ENCODE assay signal across 24 cellular contexts in genomic region chr14:23173039-23173438, GRCh38. TPM values are rescaled to one million over a fixed set of nuclear protein-coding genes. Genes with fewer than 3 reads are reported as not detected.
A peak's percentile ranks its signal among the peaks of the same experiment; 100 is the strongest.
DNase-seq lines count a peak whose midpoint lies in the region; ATAC-seq, FAIRE-seq and TF ChIP-seq lines count a peak whose summit lies in the region.
"Had no signal": no experiment of that assay in that cellular context is flagged by ENCODE, and none has a peak within 500 bp of the region (broad histone marks: within the 10 kb centered on the region; RNA-seq: fewer than 3 reads in every experiment).

No MANE protein-coding gene starts in this region.

- peaks cover 87% of the 10 kb centered on the region for H3K4me1 Mint-ChIP-seq in dendritic cell treated with granulocyte-macrophage colony-stimulating factor and Interleukin-4, amounts not matched to agents 40 ng/mL and 50 ng/mL, for 4 days (ENCODE audit: low read depth)
- no peaks in the 10 kb centered on the region for H3K4me1 Mint-ChIP-seq in effector memory CD8-positive, alpha-beta T cell (ENCODE audit: low read depth in 2 of 2)
- H3K4me1 Mint-ChIP-seq: CD4-positive, CD25-positive, alpha-beta regulatory T cell; natural killer cell had no signal

- no peaks in the 10 kb centered on the region for H3K9me3 Mint-ChIP-seq in dendritic cell treated with granulocyte-macrophage colony-stimulating factor and Interleukin-4, amounts not matched to agents 40 ng/mL and 50 ng/mL, for 4 days
- no peaks in the 10 kb centered on the region for H3K9me3 Mint-ChIP-seq in effector memory CD8-positive, alpha-beta T cell
- H3K9me3 Mint-ChIP-seq: CD4-positive, CD25-positive, alpha-beta regulatory T cell; natural killer cell had no signal

- no peak overlapping the region for H3K4me3 Mint-ChIP-seq in dendritic cell treated with granulocyte-macrophage colony-stimulating factor and Interleukin-4, amounts not matched to agents 40 ng/mL and 50 ng/mL, for 4 days
- no peak overlapping the region for H3K4me3 Mint-ChIP-seq in effector memory CD8-positive, alpha-beta T cell
- H3K4me3 Mint-ChIP-seq: CD4-positive, CD25-positive, alpha-beta regulatory T cell; natural killer cell had no signal

- H3K27me3 Mint-ChIP-seq in dendritic cell treated with granulocyte-macrophage colony-stimulating factor and Interleukin-4, amounts not matched to agents 40 ng/mL and 50 ng/mL, for 4 days = no peaks in the 10 kb centered on the region
- peaks cover 57 to 60% of the 10 kb centered on the region in 2 donors for H3K27me3 Mint-ChIP-seq in effector memory CD8-positive, alpha-beta T cell
- H3K27me3 Mint-ChIP-seq: progenitor cell of endocrine pancreas had no signal

- no peaks in the 10 kb centered on the region for H3K36me3 ChIP-seq in mucosa of descending colon (ENCODE audit: low read depth)
- H3K36me3 ChIP-seq: Peyer's patch, tibial artery had no signal

- DNase-seq in Ammon's horn (ENCODE audit: low spot score) (peak; percentile 59), NOMO-1 (lab: John Stamatoyannopoulos, UW; ENCODE audit: unreplicated experiment in 2 of 2) (peak; percentile 53 to 94), mucosa of descending colon (no peak), DMS53 (lab: John Stamatoyannopoulos, UW) (no peak), frontal cortex (ENCODE audit: low spot score in 2 of 2) (no peak)
- DNase-seq in effector memory CD8-positive, alpha-beta T cell = no peak
- DNase-seq: ACHN; activated CD4-positive, alpha-beta T cell treated with anti-CD3 and anti-CD28 coated beads, Interleukin-2, amount 50 U/mL, for 4 hours; activated naive CD4-positive, alpha-beta T cell treated with anti-CD3 and anti-CD28 coated beads, Interleukin-2, amount 50 U/mL, for 16 hours; activated T-cell treated with anti-CD3 and anti-CD28 coated beads, Interleukin-2, amount 50 U/mL, for 1 hour; CD4-positive, CD25-positive, alpha-beta regulatory T cell; foreskin melanocyte; GM23248; natural killer cell; NCI-H1417 treated with DMSO at 0.1 percent for 48 hours; NCI-H526 treated with DMSO at 0.1 percent for 48 hours; Peyer's patch; stimulated activated CD8-positive, alpha-beta memory T cell treated with anti-CD3 and anti-CD28 coated beads, Interleukin-4, amount 100 ng/mL, for 48 hours; tibial artery had no signal

- H3K4me1 ChIP-seq in mucosa of descending colon (ENCODE audit: low read depth) = peaks cover 18% of the 10 kb centered on the region

- no peaks in the 10 kb centered on the region for H3K9me3 ChIP-seq in mucosa of descending colon
- H3K9me3 ChIP-seq: Peyer's patch, tibial artery had no signal

- H3K36me3 Mint-ChIP-seq in dendritic cell treated with granulocyte-macrophage colony-stimulating factor and Interleukin-4, amounts not matched to agents 40 ng/mL and 50 ng/mL, for 4 days (ENCODE audit: low read depth) = peaks cover 77% of the 10 kb centered on the region
- H3K36me3 Mint-ChIP-seq in effector memory CD8-positive, alpha-beta T cell (ENCODE audit: insufficient read depth) = no peaks in the 10 kb centered on the region
- H3K36me3 Mint-ChIP-seq: CD4-positive, CD25-positive, alpha-beta regulatory T cell; natural killer cell had no signal

- TF ChIP-seq CTCF in mucosa of descending colon (IDR thresholded peaks at IDR 0.05) = no peak

- intact Hi-C loops in dendritic cell treated with granulocyte-macrophage colony-stimulating factor and Interleukin-4, amounts not matched to agents 40 ng/mL and 50 ng/mL, for 4 days (cut with micrococcal nuclease) = no loop called here
- intact Hi-C loops in mucosa of descending colon (cut with DNase I, micrococcal nuclease) = no loop called here

- peak overlapping the region; percentile 74 for H3K27ac Mint-ChIP-seq in dendritic cell treated with granulocyte-macrophage colony-stimulating factor and Interleukin-4, amounts not matched to agents 40 ng/mL and 50 ng/mL, for 4 days
- H3K27ac Mint-ChIP-seq in effector memory CD8-positive, alpha-beta T cell = no peak overlapping the region
- H3K27ac Mint-ChIP-seq: natural killer cell, progenitor cell of endocrine pancreas had no signal

- ATAC-seq in mucosa of descending colon (peak; percentile 10), HG02981 (IDR thresholded peaks at IDR 0.05; ENCODE audit: unreplicated experiment) (no peak)
- no peak for ATAC-seq in effector memory CD8-positive, alpha-beta T cell (replicated peaks)

- no peak overlapping the region for H3K4me3 ChIP-seq in mucosa of descending colon
- H3K4me3 ChIP-seq: GM23248, Peyer's patch, tibial artery had no signal

- no peak for FAIRE-seq in frontal cortex (lab: Jason Lieb, UNC)
- FAIRE-seq: astrocyte, colon had no signal

RNA-seq across cellular contexts. Expression of gene SLC7A8, which starts 10.4 kb away (rescaled TPM):
- total RNA-seq in mucosa of descending colon = 10 to 100 TPM; 16.0 to 26.4 (median 22.0) TPM
- total RNA-seq in frontal cortex = 4.1 TPM
- total RNA-seq: CD4-positive, CD25-positive, alpha-beta regulatory T cell had no signal

RNA-seq across cellular contexts. Expression of gene CEBPE, which starts 54.0 kb away (rescaled TPM):
- total RNA-seq in mucosa of descending colon = not detected
- total RNA-seq in frontal cortex = not detected
- total RNA-seq: astrocyte; CD4-positive, CD25-positive, alpha-beta regulatory T cell; GM23248; natural killer cell; Peyer's patch; progenitor cell of endocrine pancreas had no signal

Comparison
In these comparisons a context has a peak if more than half of its experiments do, and no peak if none do; other contexts are left out.
1. DNase-seq: peak in Ammon's horn (single experiment) and NOMO-1 (2 of 2); none in mucosa of descending colon (0 of 3), DMS53 (single experiment), frontal cortex (0 of 2) and effector memory CD8-positive, alpha-beta T cell (0 of 3).